19 cellular contexts compared by ENCODE assay signal in the genomic region with DNA sequence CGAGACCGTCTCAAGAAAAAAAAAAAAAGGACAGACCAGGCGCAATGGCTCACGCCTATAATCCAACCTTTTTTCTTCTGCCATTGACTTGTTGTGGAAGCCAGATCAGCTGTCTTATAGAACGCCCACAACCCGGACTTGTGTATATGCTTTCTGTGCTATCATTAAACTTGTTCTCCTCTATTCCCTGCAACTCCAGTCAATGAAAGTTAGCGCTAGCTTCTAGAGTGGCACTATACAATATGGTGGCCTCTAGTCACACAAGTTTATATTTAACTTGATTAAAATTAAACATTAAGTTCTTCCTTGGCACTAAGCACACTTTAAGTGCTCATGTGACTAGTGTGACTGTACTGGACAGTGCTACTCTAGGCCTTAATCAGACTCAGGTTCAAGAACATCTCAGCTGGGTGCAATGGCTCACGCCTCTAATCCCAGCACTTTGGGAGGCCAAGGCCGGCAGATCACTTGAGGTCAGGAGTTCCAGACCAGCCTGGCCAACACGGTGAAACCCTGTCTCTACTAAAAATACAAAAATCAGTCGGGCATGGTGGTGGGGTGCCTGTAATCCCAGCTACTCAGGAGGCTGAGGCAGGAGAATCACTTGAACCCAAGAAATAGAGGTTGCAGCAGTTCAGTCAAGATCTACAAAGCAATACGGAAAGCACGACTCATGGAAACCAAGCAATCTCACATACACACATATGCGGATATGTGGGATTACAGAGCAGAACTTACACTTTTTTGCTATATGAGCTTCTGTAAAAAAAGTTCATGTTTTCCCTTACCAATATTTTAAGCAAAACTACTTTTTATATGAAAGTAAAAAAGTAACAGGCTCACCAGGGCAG. TPM values are rescaled to one million over a fixed set of nuclear protein-coding genes. Genes with fewer than 3 reads are reported as not detected.
DNase-seq lines count a peak whose midpoint lies in the region; ATAC-seq and TF ChIP-seq lines count a peak whose summit lies in the region.
"Had no signal": no experiment of that assay in that cellular context is flagged by ENCODE, and none has a peak within 500 bp of the region (broad histone marks: within the 10 kb centered on the region; RNA-seq: fewer than 3 reads in every experiment).

No MANE protein-coding gene starts in this region.

- CTCF ChIA-PET in MCF 10A (lab: Yijun Ruan, JAX) = interaction anchor here (0.6 to 5.1 kb wide), 9 partner anchors 11 to 320 kb away, joined by 3 to 31 read pairs (median 4); partner anchors contain the start of gene RFWD3

- H3K4me1 Mint-ChIP-seq in activated CD4-positive, alpha-beta T cell treated with anti-CD3 and anti-CD28 coated beads, Interleukin-2, amount 10 ng/mL, durations not matched to agents 24 days and 14 days = peaks cover 30% of the 10 kb centered on the region
- H3K4me1 Mint-ChIP-seq in nephron progenitor cell = peaks cover 23% of the 10 kb centered on the region
- H3K4me1 Mint-ChIP-seq in MCF 10A (ENCODE audit: insufficient read depth, unreplicated experiment) = peaks cover 4% of the 10 kb centered on the region

- peaks cover 85% of the 10 kb centered on the region for H3K36me3 Mint-ChIP-seq in activated CD4-positive, alpha-beta T cell treated with anti-CD3 and anti-CD28 coated beads, Interleukin-2, amount 10 ng/mL, durations not matched to agents 24 days and 14 days (ENCODE audit: low read depth)
- H3K36me3 Mint-ChIP-seq in nephron progenitor cell (ENCODE audit: low read depth) (peaks cover 79% of the 10 kb centered on the region), MCF 10A (ENCODE audit: insufficient read depth, unreplicated experiment) (peaks cover 93% of the 10 kb centered on the region)

- H3K4me1 ChIP-seq in body of pancreas = peaks cover 50% of the 10 kb centered on the region
- no peaks in the 10 kb centered on the region for H3K4me1 ChIP-seq in spleen
- H3K4me1 ChIP-seq: A549 had no signal

- H3K27ac ChIP-seq in body of pancreas (peak overlapping the region in 1 of 4 donors; percentile 36), spleen (no peak overlapping the region)
- H3K27ac ChIP-seq: A549, adrenal gland, C4-2B had no signal

- DNase-seq in activated CD4-positive, alpha-beta T cell treated with anti-CD3 and anti-CD28 coated beads, Interleukin-2, amount 10 ng/mL, durations not matched to agents 24 days and 14 days = no peak
- DNase-seq in activated CD4-positive, alpha-beta T cell treated with anti-CD3 and anti-CD28 coated beads for 4 hours = no peak
- DNase-seq in ACHN (peak; percentile 85), body of pancreas (no peak), nephron progenitor cell (no peak), spleen (no peak), MCF 10A (ENCODE audit: unreplicated experiment) (no peak)
- DNase-seq: caudate nucleus; DMS79 treated with DMSO at 0.1 percent for 48 hours; effector CD8-positive, alpha-beta T cell; heart left ventricle; immature natural killer cell; NCI-H187; SW 1271; trophoblast cell had no signal

- peak overlapping the region; percentile 32 for H3K4me3 Mint-ChIP-seq in activated CD4-positive, alpha-beta T cell treated with anti-CD3 and anti-CD28 coated beads, Interleukin-2, amount 10 ng/mL, durations not matched to agents 24 days and 14 days
- H3K4me3 Mint-ChIP-seq in nephron progenitor cell (no peak overlapping the region), MCF 10A (ENCODE audit: unreplicated experiment) (no peak overlapping the region)
- H3K4me3 Mint-ChIP-seq: immature natural killer cell had no signal

- TF ChIP-seq POLR2A in body of pancreas (IDR thresholded peaks at IDR 0.05) = no peak
- TF ChIP-seq POLR2A in spleen (IDR thresholded peaks at IDR 0.05) = no peak

- POLR2A ChIA-PET in MCF 10A (lab: Yijun Ruan, JAX) = interaction anchor here (0.6 kb wide), 1 partner anchor 224 kb away, joined by 4 read pairs; no protein-coding TSS in a partner anchor

- peak overlapping the region; percentile 91 for H3K27ac Mint-ChIP-seq in activated CD4-positive, alpha-beta T cell treated with anti-CD3 and anti-CD28 coated beads, Interleukin-2, amount 10 ng/mL, durations not matched to agents 24 days and 14 days
- H3K27ac Mint-ChIP-seq in nephron progenitor cell (peak overlapping the region; percentile 74), MCF 10A (ENCODE audit: low read depth, unreplicated experiment) (no peak overlapping the region)

- H3K27me3 ChIP-seq in body of pancreas (no peaks in the 10 kb centered on the region), spleen (replicated peaks in 1 of 7) (no peaks in the 10 kb centered on the region)
- H3K27me3 ChIP-seq: adrenal gland, heart left ventricle had no signal

- H3K9me3 ChIP-seq in body of pancreas (no peaks in the 10 kb centered on the region), spleen (no peaks in the 10 kb centered on the region)
- H3K9me3 ChIP-seq: A549, adrenal gland, heart left ventricle had no signal

- no peaks in the 10 kb centered on the region for H3K27me3 Mint-ChIP-seq in activated CD4-positive, alpha-beta T cell treated with anti-CD3 and anti-CD28 coated beads, Interleukin-2, amount 10 ng/mL, durations not matched to agents 24 days and 14 days
- H3K27me3 Mint-ChIP-seq in nephron progenitor cell (ENCODE audit: low read depth, poor library complexity) = no peaks in the 10 kb centered on the region
- no peaks in the 10 kb centered on the region for H3K27me3 Mint-ChIP-seq in MCF 10A (ENCODE audit: insufficient read depth, unreplicated experiment)

- in situ Hi-C loops in ACHN (cut with HindIII; ENCODE audit: low pct_ligation_motif_present, low pct_unique_long_range_greater_than_20kb, low sequenced_read_pairs) = no loop called here

- intact Hi-C loops in activated CD4-positive, alpha-beta T cell treated with anti-CD3 and anti-CD28 coated beads, Interleukin-2, amount 10 ng/mL, durations not matched to agents 24 days and 14 days (cut with micrococcal nuclease) = loop anchor here (1.0 to 5.0 kb wide), 3 partner anchors 18 to 158 kb away; partner anchors contain the start of genes GLG1 and RFWD3
- intact Hi-C loops in body of pancreas (cut with DNase I) = no loop called here
- intact Hi-C loops in spleen (cut with DNase I; ENCODE audit: low total_unique reads) = no loop called here
- intact Hi-C loops in MCF 10A (cut with micrococcal nuclease) = no loop called here

- BruUV-seq in MCF 10A (replicated peaks; lab: Mats Ljungman, UMichigan) = no TSS peak

- H3K36me3 ChIP-seq in body of pancreas (replicated peaks in 1 of 2; ENCODE audit: insufficient read depth in 1 of 2, low read depth in 2 of 2) (no peaks in the 10 kb centered on the region), spleen (peaks cover 2 to 100% (median 90%) of the 10 kb centered on the region in 6 donors)

- H3K4me3 ChIP-seq in body of pancreas = no peak overlapping the region
- H3K4me3 ChIP-seq in spleen = no peak overlapping the region
- H3K4me3 ChIP-seq: A549, adrenal gland, heart left ventricle had no signal

- peak; percentile 43 for ATAC-seq in body of pancreas
- ATAC-seq in HG03442 (IDR thresholded peaks at IDR 0.05; ENCODE audit: unreplicated experiment) = no peak
- ATAC-seq: A549 had no signal

- 82 to 83% methylated on average over 14 of the region's 14 CpGs for WGBS in body of pancreas, 2 donors
- WGBS in spleen, 5 donors = 90 to 96% (median 93%) methylated on average over 14 of the region's 14 CpGs

- H3K9me3 Mint-ChIP-seq in activated CD4-positive, alpha-beta T cell treated with anti-CD3 and anti-CD28 coated beads, Interleukin-2, amount 10 ng/mL, durations not matched to agents 24 days and 14 days = no peaks in the 10 kb centered on the region
- H3K9me3 Mint-ChIP-seq in nephron progenitor cell (no peaks in the 10 kb centered on the region), MCF 10A (ENCODE audit: unreplicated experiment) (no peaks in the 10 kb centered on the region)
- H3K9me3 Mint-ChIP-seq: immature natural killer cell had no signal

- no peak for TF ChIP-seq CTCF in body of pancreas (IDR thresholded peaks at IDR 0.05)
- no peak for TF ChIP-seq CTCF in nephron progenitor cell (IDR thresholded peaks at IDR 0.05)
- no peak for TF ChIP-seq CTCF in spleen (IDR thresholded peaks at IDR 0.05 in 8 of 11, conservative IDR thresholded peaks at IDR 0.05 in 3 of 11)
- TF ChIP-seq CTCF in MCF 10A (IDR thresholded peaks at IDR 0.05; ENCODE audit: unreplicated experiment) = no peak

RNA-seq across cellular contexts. Expression of gene GLG1, which starts 18.8 kb away (rescaled TPM):
- 64.1 and 64.7 TPM in 2 replicates for total RNA-seq in activated CD4-positive, alpha-beta T cell treated with anti-CD3 and anti-CD28 coated beads, Interleukin-2, amount 10 ng/mL, durations not matched to agents 24 days and 14 days
- 100 to 1,000 TPM; 103 to 144 TPM for total RNA-seq in body of pancreas
- 100 to 1,000 TPM in 5 of 7 donors, 10 to 100 TPM in 2; 81.1 to 124 (median 110) TPM for total RNA-seq in spleen
- 10 to 100 TPM; 14.6 to 22.5 (median 15.3) TPM for polyA plus RNA-seq in spleen
- total RNA-seq in MCF 10A (2022) = 99.1 and 132 TPM in 2 replicates

RNA-seq across cellular contexts. Expression of gene RFWD3, which starts 41.0 kb away (rescaled TPM):
- 109 and 117 TPM in 2 replicates for total RNA-seq in activated CD4-positive, alpha-beta T cell treated with anti-CD3 and anti-CD28 coated beads, Interleukin-2, amount 10 ng/mL, durations not matched to agents 24 days and 14 days
- total RNA-seq in body of pancreas (10 to 100 TPM; 10.5 to 12.2 TPM), spleen (10 to 100 TPM; 20.3 to 40.6 (median 32.5) TPM), MCF 10A (2022) (31.2 and 33.7 TPM in 2 replicates)
- 10 to 100 TPM in 1 of 3 donors, 1 to 10 TPM in 2; 4.6 to 10.4 (median 5.1) TPM for polyA plus RNA-seq in spleen
